Comparison of ENCODE assay signal across 33 cellular contexts in genomic region chrX:13381514-13381913, GRCh38.
A peak's percentile ranks its signal among the peaks of the same experiment; 100 is the strongest.
DNase-seq lines count a peak whose midpoint lies in the region; ATAC-seq, FAIRE-seq and TF ChIP-seq lines count a peak whose summit lies in the region.
"Had no signal": no experiment of that assay in that cellular context is flagged by ENCODE, and none has a peak within 500 bp of the region (broad histone marks: within the 10 kb centered on the region; RNA-seq: fewer than 3 reads in every experiment).

No MANE protein-coding gene starts in this region.

- CTCF ChIA-PET in AG04450 (lab: Charles Lee): no interaction called here
- CTCF ChIA-PET in GM12878 (lab: Yijun Ruan, JAX): no interaction called here
- CTCF ChIA-PET in activated CD8-positive, alpha-beta T cell treated with anti-CD3 and anti-CD28 coated beads for 36 hours (lab: Charles Lee): no interaction called here

- 19 to 36% methylated on average over 2 of the region's 2 CpGs for WGBS in GM23248 (ENCODE audit: low coverage in 1 of 2, low lambda C conversion rate in 2 of 2, missing lambda C conversion rate in 2 of 2), 2 experiments
- 84% methylated on average over 2 of the region's 2 CpGs for WGBS in GM12878 (ENCODE audit: insufficient coverage, insufficient replicate concordance, low lambda C conversion rate, missing lambda C conversion rate)

- SMC1A ChIA-PET in GM12878 (lab: Charles Lee; ENCODE audit: uncharacterized antibody, unreplicated experiment): no interaction called here

- no peaks in the 10 kb centered on the region for H3K27me3 Mint-ChIP-seq in activated CD8-positive, alpha-beta T cell treated with anti-CD3 and anti-CD28 coated beads for 36 hours
- no peaks in the 10 kb centered on the region for H3K27me3 Mint-ChIP-seq in T-helper 17 cell
- H3K27me3 Mint-ChIP-seq: activated naive CD8-positive, alpha-beta T cell had no signal

- TF ChIP-seq RAD21 in GM12878 (IDR thresholded peaks at IDR 0.05; ENCODE audit: insufficient read depth, low read depth, low read length): no peak

- H3K79me2 ChIP-seq in GM23248 (ENCODE audit: insufficient read depth) (no peaks in the 10 kb centered on the region), GM12878 (ENCODE audit: control insufficient read depth, insufficient read depth, low read length) (no peaks in the 10 kb centered on the region)

- POLR2A ChIA-PET in AG04450 (lab: Yijun Ruan, JAX): no interaction called here
- POLR2A ChIA-PET in GM12878 (lab: Charles Lee): no interaction called here
- POLR2A ChIA-PET in activated CD8-positive, alpha-beta T cell treated with anti-CD3 and anti-CD28 coated beads for 36 hours (lab: Charles Lee): no interaction called here

- H3K9ac ChIP-seq in GM23248: peak overlapping the region; percentile 48; the same call in 1 of the 2 replicates
- no peak overlapping the region for H3K9ac ChIP-seq in GM12878 (ENCODE audit: control insufficient read depth, insufficient read depth, low read length)
- H3K9ac ChIP-seq: BLaER1 had no signal

- H3K27me3 ChIP-seq in AG04450 (ENCODE audit: control insufficient read depth, insufficient read depth, low read length) (no peaks in the 10 kb centered on the region), GM23248 (replicated peaks; ENCODE audit: insufficient read depth) (no peaks in the 10 kb centered on the region), GM12878 (replicated peaks in 1 of 2; ENCODE audit: control insufficient read depth in 2 of 2, insufficient read depth in 2 of 2, low read length in 1 of 2) (no peaks in the 10 kb centered on the region), left ventricle myocardium inferior (ENCODE audit: low read depth) (no peaks in the 10 kb centered on the region)
- H3K27me3 ChIP-seq: foreskin keratinocyte, vagina had no signal

- no peaks in the 10 kb centered on the region for H3K36me3 Mint-ChIP-seq in activated CD8-positive, alpha-beta T cell treated with anti-CD3 and anti-CD28 coated beads for 36 hours (ENCODE audit: low read depth)
- H3K36me3 Mint-ChIP-seq in T-helper 17 cell (ENCODE audit: low read depth): no peaks in the 10 kb centered on the region
- H3K36me3 Mint-ChIP-seq: activated naive CD8-positive, alpha-beta T cell had no signal

- H3K4me2 ChIP-seq in GM23248 (ENCODE audit: unreplicated experiment) (peak overlapping the region; percentile 42), GM12878 (ENCODE audit: control insufficient read depth, insufficient read depth) (no peak overlapping the region)
- H3K4me2 ChIP-seq: BLaER1, GM23338 had no signal

- DNase-seq in AG04450 (ENCODE audit: low read depth, low spot score): no peak
- peak; percentile 41 for DNase-seq in GM23248
- DNase-seq in GM12878 (ENCODE audit: low read depth, low spot score): no peak
- DNase-seq in hepatic stellate cell (ENCODE audit: low spot score): peak; percentile 27
- no peak for DNase-seq in mesenteric fat pad (ENCODE audit: low spot score)
- no peak for DNase-seq in activated CD8-positive, alpha-beta T cell treated with anti-CD3 and anti-CD28 coated beads for 36 hours
- DNase-seq in T-helper 17 cell: no peak
- no peak for DNase-seq in left ventricle myocardium inferior
- DNase-seq: activated CD4-positive, alpha-beta T cell treated with anti-CD3 and anti-CD28 coated beads for 1 hour; activated CD8-positive, alpha-beta T cell treated with anti-CD3 and anti-CD28 coated beads, Interleukin-2, amount 10 ng/mL, durations not matched to agents 7 days and 5 days; cerebellar nuclear complex; DMS53; foreskin keratinocyte; heart right ventricle; kidney glomerular epithelial cell; mammary epithelial cell; NCI-H146; NCI-H2107; NCI-H446; NCI-H82; stimulated activated CD4-positive, alpha-beta T cell treated with anti-CD3 and anti-CD28 coated beads, Interleukin-15, amount 100 ng/mL, for 24 hours; stimulated activated naive CD4-positive, alpha-beta T cell treated with Interleukin-2 at 50 U/mL for 16 hours had no signal

- no peak overlapping the region for H2AFZ ChIP-seq in GM23248
- peak overlapping the region; percentile 8; the same call in 1 of the 2 replicates for H2AFZ ChIP-seq in GM12878 (ENCODE audit: control insufficient read depth, low read depth, low read length)
- H2AFZ ChIP-seq: GM23338 had no signal

- ATAC-seq in GM12878 (no peak), T-helper 17 cell (no peak)
- no peak for ATAC-seq in activated CD8-positive, alpha-beta T cell treated with anti-CD3 and anti-CD28 coated beads for 36 hours
- ATAC-seq: activated CD8-positive, alpha-beta T cell treated with anti-CD3 and anti-CD28 coated beads, Interleukin-2, amount 10 ng/mL, durations not matched to agents 7 days and 5 days; foreskin keratinocyte; GM23338; heart right ventricle; HepG2; sciatic nerve had no signal

- H3F3A ChIP-seq in GM23248 (ENCODE audit: insufficient read depth): peaks cover 24% of the 10 kb centered on the region

- FAIRE-seq in GM12878 (lab: Jason Lieb, UNC): no peak
- FAIRE-seq: HepG2 had no signal

- no peaks in the 10 kb centered on the region for H3K9me2 ChIP-seq in GM23248 (ENCODE audit: insufficient read depth)

- no peak for TF ChIP-seq POLR2A in GM12878 (IDR thresholded peaks at IDR 0.05; ENCODE audit: low read depth, low read length)

- no peak overlapping the region for H3K27ac Mint-ChIP-seq in activated CD8-positive, alpha-beta T cell treated with anti-CD3 and anti-CD28 coated beads for 36 hours
- H3K27ac Mint-ChIP-seq in T-helper 17 cell: no peak overlapping the region
- H3K27ac Mint-ChIP-seq: activated CD8-positive, alpha-beta T cell treated with anti-CD3 and anti-CD28 coated beads, Interleukin-2, amount 10 ng/mL, durations not matched to agents 7 days and 5 days; activated naive CD8-positive, alpha-beta T cell; activated T-helper 2 cell treated with anti-CD3 and anti-CD28 coated beads, Interferon-gamma antibody, Interleukin-2, Interleukin-4, amounts not matched to agents 10 μg/mL and 5 μg/mL and 100 μg/mL, durations not matched to agents 14 hours and 24 hours and 36 hours; GM23338; T-helper 1 cell treated with Interleukin-12 subunit alpha and Interleukin-12 subunit beta and Interleukin-4 antibody, amounts not matched to agents 30 μg/mL and 1 μg/mL, for 36 hours had no signal

- no peaks in the 10 kb centered on the region for H3K9me3 Mint-ChIP-seq in activated CD8-positive, alpha-beta T cell treated with anti-CD3 and anti-CD28 coated beads for 36 hours
- H3K9me3 Mint-ChIP-seq: activated T-helper 2 cell treated with anti-CD3 and anti-CD28 coated beads, Interferon-gamma antibody, Interleukin-2, Interleukin-4, amounts not matched to agents 10 μg/mL and 5 μg/mL and 100 μg/mL, durations not matched to agents 14 hours and 24 hours and 36 hours; GM23338; T-helper 1 cell treated with Interleukin-12 subunit alpha and Interleukin-12 subunit beta and Interleukin-4 antibody, amounts not matched to agents 30 μg/mL and 1 μg/mL, for 36 hours had no signal

- H3K4me3 ChIP-seq in AG04450 (ENCODE audit: low read depth, low read length) (no peak overlapping the region), GM23248 (no peak overlapping the region), GM12878 (no peak overlapping the region), left ventricle myocardium inferior (no peak overlapping the region)
- H3K4me3 ChIP-seq: BLaER1, GM23338, heart right ventricle, prostate gland, thoracic aorta, vagina had no signal

- H3K4me1 Mint-ChIP-seq in activated CD8-positive, alpha-beta T cell treated with anti-CD3 and anti-CD28 coated beads for 36 hours (ENCODE audit: low read depth): peaks cover 19% of the 10 kb centered on the region
- H3K4me1 Mint-ChIP-seq in T-helper 17 cell: no peaks in the 10 kb centered on the region

- TF ChIP-seq EP300 in GM12878 (IDR thresholded peaks at IDR 0.05; ENCODE audit: borderline replicate concordance in 1 of 2, control insufficient read depth in 1 of 2, low read depth in 2 of 2, low read length in 2 of 2): no peak

- no TSS peak for BruUV-seq in GM12878 (replicated peaks; lab: Mats Ljungman, UMichigan)

- H3K4me1 ChIP-seq in GM23248 (ENCODE audit: insufficient read depth): peaks cover 36% of the 10 kb centered on the region
- no peaks in the 10 kb centered on the region; the same call in 1 of the 2 replicates for H3K4me1 ChIP-seq in GM12878 (ENCODE audit: control insufficient read depth, insufficient read depth, low read length)
- H3K4me1 ChIP-seq in left ventricle myocardium inferior: no peaks in the 10 kb centered on the region
- H3K4me1 ChIP-seq: prostate gland, vagina had no signal

- H4K20me1 ChIP-seq in GM23248 (ENCODE audit: insufficient read depth) (no peaks in the 10 kb centered on the region), GM12878 (ENCODE audit: control insufficient read depth, insufficient read depth) (no peaks in the 10 kb centered on the region)
- H4K20me1 ChIP-seq: BLaER1 had no signal

- no peaks in the 10 kb centered on the region for H3K36me3 ChIP-seq in GM23248 (ENCODE audit: low read depth)
- H3K36me3 ChIP-seq in GM12878 (ENCODE audit: control insufficient read depth in 2 of 2, insufficient read depth in 2 of 2, low read length in 1 of 2): no peaks in the 10 kb centered on the region
- no peaks in the 10 kb centered on the region for H3K36me3 ChIP-seq in left ventricle myocardium inferior
- H3K36me3 ChIP-seq: BLaER1, heart right ventricle, prostate gland, thoracic aorta, vagina had no signal

- intact Hi-C loops in GM12878 (cut with micrococcal nuclease; ENCODE audit: unreplicated experiment) (loop anchor here (5.0 kb wide), 1 partner anchor 124 kb away; no protein-coding TSS in a partner anchor), left ventricle myocardium inferior (cut with micrococcal nuclease) (no loop called here)
- intact Hi-C loops in activated CD8-positive, alpha-beta T cell treated with anti-CD3 and anti-CD28 coated beads for 36 hours (cut with micrococcal nuclease): no loop called here

- TF ChIP-seq CTCF in AG04450 (IDR thresholded peaks at IDR 0.05; ENCODE audit: low read depth, low read length) (no peak), GM12878 (IDR thresholded peaks at IDR 0.05 in 2 of 3, conservative IDR thresholded peaks at IDR 0.05 in 1 of 3; ENCODE audit: control insufficient read depth in 2 of 3, extremely low read depth in 1 of 3, insufficient read depth in 1 of 3, low read depth in 3 of 3, low read length in 3 of 3) (no peak), left ventricle myocardium inferior (IDR thresholded peaks at IDR 0.05; ENCODE audit: borderline replicate concordance) (no peak)
- TF ChIP-seq CTCF in activated CD8-positive, alpha-beta T cell treated with anti-CD3 and anti-CD28 coated beads for 36 hours (IDR thresholded peaks at IDR 0.05): no peak

- in situ Hi-C loops in GM23248 (cut with MboI) (no loop called here), GM12878 (cut with MboI) (no loop called here)

- RAD21 ChIA-PET in GM12878 (lab: Charles Lee; ENCODE audit: unreplicated experiment): no interaction called here

- H3K9me3 ChIP-seq in AG04450 (ENCODE audit: control insufficient read depth, insufficient read depth, low read length) (no peaks in the 10 kb centered on the region; the same call in 1 of the 2 replicates), GM23248 (ENCODE audit: low read depth) (no peaks in the 10 kb centered on the region), GM12878 (replicated peaks; ENCODE audit: control insufficient read depth, insufficient read depth, low read length) (no peaks in the 10 kb centered on the region; the same call in 2 of the 3 replicates), T-helper 17 cell (ENCODE audit: control insufficient read depth, low read length, poor library complexity, severe bottlenecking) (no peaks in the 10 kb centered on the region), left ventricle myocardium inferior (replicated peaks) (no peaks in the 10 kb centered on the region)
- H3K9me3 ChIP-seq: heart right ventricle, prostate gland, thoracic aorta, vagina had no signal

- no peak overlapping the region for H3K4me3 Mint-ChIP-seq in activated CD8-positive, alpha-beta T cell treated with anti-CD3 and anti-CD28 coated beads for 36 hours
- H3K4me3 Mint-ChIP-seq in T-helper 17 cell: no peak overlapping the region
- H3K4me3 Mint-ChIP-seq: activated CD8-positive, alpha-beta T cell treated with anti-CD3 and anti-CD28 coated beads, Interleukin-2, amount 10 ng/mL, durations not matched to agents 7 days and 5 days; activated naive CD8-positive, alpha-beta T cell; GM23338; T-helper 1 cell treated with Interleukin-12 subunit alpha and Interleukin-12 subunit beta and Interleukin-4 antibody, amounts not matched to agents 30 μg/mL and 1 μg/mL, for 36 hours had no signal

- H3K27ac ChIP-seq in AG04450 (ENCODE audit: low read depth, low read length): peak overlapping the region; percentile 52
- peak overlapping the region; percentile 79 for H3K27ac ChIP-seq in GM23248
- no peak overlapping the region for H3K27ac ChIP-seq in GM12878 (ENCODE audit: control insufficient read depth, insufficient read depth)
- H3K27ac ChIP-seq in left ventricle myocardium inferior (replicated peaks): no peak overlapping the region
- H3K27ac ChIP-seq: BLaER1, heart right ventricle, prostate gland, RWPE1, vagina had no signal

Comparison
In these comparisons a context has a peak if more than half of its experiments do, and no peak if none do; other contexts are left out.
1. DNase-seq: peak in GM23248 (single experiment) and hepatic stellate cell (single experiment); none in AG04450 (single experiment), GM12878 (single experiment), mesenteric fat pad (single experiment), activated CD8-positive, alpha-beta T cell treated with anti-CD3 and anti-CD28 coated beads for 36 hours (single experiment), T-helper 17 cell (0 of 3) and left ventricle myocardium inferior (single experiment).
2. H3K27ac ChIP-seq: peak in AG04450 (single experiment) and GM23248 (single experiment); none in GM12878 (single experiment) and left ventricle myocardium inferior (single experiment).